13 cellular contexts compared by ENCODE assay signal in genomic region chr11:102427068-102427467, GRCh38. TPM values are rescaled to one million over a fixed set of nuclear protein-coding genes. Genes with fewer than 3 reads are reported as not detected.
A peak's percentile ranks its signal among the peaks of the same experiment; 100 is the strongest.
DNase-seq lines count a peak whose midpoint lies in the region; ATAC-seq and TF ChIP-seq lines count a peak whose summit lies in the region.
"Had no signal": no experiment of that assay in that cellular context is flagged by ENCODE, and none has a peak within 500 bp of the region (broad histone marks: within the 10 kb centered on the region; RNA-seq: fewer than 3 reads in every experiment).

No MANE protein-coding gene starts in this region.

- H3K36me3 ChIP-seq in Panc1 (ENCODE audit: control insufficient read depth, insufficient read depth, low read length) = no peaks in the 10 kb centered on the region; the same call in 1 of the 2 replicates
- H3K36me3 ChIP-seq: vagina had no signal

- no peaks in the 10 kb centered on the region for H3K9me3 ChIP-seq in Panc1 (ENCODE audit: control insufficient read depth, insufficient read depth, low read depth, low read length)
- H3K9me3 ChIP-seq: A549, vagina had no signal

- intact Hi-C loops in Panc1 (cut with micrococcal nuclease; ENCODE audit: unreplicated experiment) = no loop called here

- no peak for DNase-seq in T-helper 2 cell treated with Interferon-gamma antibody and Interleukin-4, amounts not matched to agents 5 μg/mL and 100 μg/mL, for 36 hours (ENCODE audit: low spot score)
- DNase-seq in T-helper 2 cell (no peak), Panc1 (ENCODE audit: low read depth, low spot score) (no peak), putamen (ENCODE audit: low spot score) (peak; percentile 64), AML-193 (lab: John Stamatoyannopoulos, UW) (no peak)
- DNase-seq: DMS53, left colon, spleen had no signal

- peaks cover 4% of the 10 kb centered on the region for H3K9me3 Mint-ChIP-seq in T-helper 2 cell treated with Interferon-gamma antibody and Interleukin-4, amounts not matched to agents 5 μg/mL and 100 μg/mL, for 36 hours

- H3K4me1 ChIP-seq in Panc1 (ENCODE audit: control insufficient read depth, insufficient read depth, low read length) = peaks cover 40% of the 10 kb centered on the region

- TF ChIP-seq CTCF in Panc1 (IDR thresholded peaks at IDR 0.05) = no peak

- H3K27ac Mint-ChIP-seq in T-helper 2 cell treated with Interferon-gamma antibody and Interleukin-4, amounts not matched to agents 5 μg/mL and 100 μg/mL, for 36 hours = peak overlapping the region; percentile 46

- H3K27me3 ChIP-seq in Panc1 (ENCODE audit: control insufficient read depth, insufficient read depth, low read length) = no peaks in the 10 kb centered on the region
- H3K27me3 ChIP-seq: spleen, vagina had no signal

- BruUV-seq in Panc1 (replicated peaks; lab: Mats Ljungman, UMichigan) = no TSS peak

- ATAC-seq in Panc1 (no peak), GM18511 (IDR thresholded peaks at IDR 0.05; ENCODE audit: unreplicated experiment) (no peak), GM21737 (IDR thresholded peaks at IDR 0.05; ENCODE audit: unreplicated experiment) (no peak)
- ATAC-seq: A549, left colon had no signal

- CTCF ChIA-PET in Panc1 (lab: Charles Lee) = no interaction called here

- in situ Hi-C loops in Panc1 (cut with HindIII; ENCODE audit: low pct_unique_long_range_greater_than_20kb, low sequenced_read_pairs) = no loop called here

- H3K27me3 Mint-ChIP-seq in T-helper 2 cell treated with Interferon-gamma antibody and Interleukin-4, amounts not matched to agents 5 μg/mL and 100 μg/mL, for 36 hours (ENCODE audit: low read depth) = no peaks in the 10 kb centered on the region

- H3K36me3 Mint-ChIP-seq in T-helper 2 cell treated with Interferon-gamma antibody and Interleukin-4, amounts not matched to agents 5 μg/mL and 100 μg/mL, for 36 hours (ENCODE audit: low read depth) = peaks cover 63% of the 10 kb centered on the region

- H3K4me3 Mint-ChIP-seq in T-helper 2 cell treated with Interferon-gamma antibody and Interleukin-4, amounts not matched to agents 5 μg/mL and 100 μg/mL, for 36 hours = no peak overlapping the region

- peaks cover 51% of the 10 kb centered on the region for H3K4me1 Mint-ChIP-seq in T-helper 2 cell treated with Interferon-gamma antibody and Interleukin-4, amounts not matched to agents 5 μg/mL and 100 μg/mL, for 36 hours (ENCODE audit: low read depth)

- no peak overlapping the region for H3K4me3 ChIP-seq in Panc1 (ENCODE audit: low read depth in 2 of 2, low read length in 2 of 2)
- H3K4me3 ChIP-seq: A549, spleen, vagina had no signal

- POLR2A ChIA-PET in Panc1 (lab: Charles Lee) = no interaction called here

- H3K27ac ChIP-seq in Panc1 (ENCODE audit: low read length) (0 out of 2 replicates have a peak overlapping the region, but pooled peaks have one; percentile 0), cingulate gyrus (ENCODE audit: low read depth, low read length) (peak overlapping the region; percentile 67)
- H3K27ac ChIP-seq: A549, vagina had no signal

RNA-seq across cellular contexts. Expression of gene TMEM123, which starts 25.5 kb away (rescaled TPM):
- 383 TPM for total RNA-seq in Panc1 (2021; ENCODE audit: unreplicated experiment)
- 252 TPM for polyA plus RNA-seq in Panc1 (2012; ENCODE audit: insufficient read length)
